Comparison of ENCODE assay signal across 8 cellular contexts in the genomic region with DNA sequence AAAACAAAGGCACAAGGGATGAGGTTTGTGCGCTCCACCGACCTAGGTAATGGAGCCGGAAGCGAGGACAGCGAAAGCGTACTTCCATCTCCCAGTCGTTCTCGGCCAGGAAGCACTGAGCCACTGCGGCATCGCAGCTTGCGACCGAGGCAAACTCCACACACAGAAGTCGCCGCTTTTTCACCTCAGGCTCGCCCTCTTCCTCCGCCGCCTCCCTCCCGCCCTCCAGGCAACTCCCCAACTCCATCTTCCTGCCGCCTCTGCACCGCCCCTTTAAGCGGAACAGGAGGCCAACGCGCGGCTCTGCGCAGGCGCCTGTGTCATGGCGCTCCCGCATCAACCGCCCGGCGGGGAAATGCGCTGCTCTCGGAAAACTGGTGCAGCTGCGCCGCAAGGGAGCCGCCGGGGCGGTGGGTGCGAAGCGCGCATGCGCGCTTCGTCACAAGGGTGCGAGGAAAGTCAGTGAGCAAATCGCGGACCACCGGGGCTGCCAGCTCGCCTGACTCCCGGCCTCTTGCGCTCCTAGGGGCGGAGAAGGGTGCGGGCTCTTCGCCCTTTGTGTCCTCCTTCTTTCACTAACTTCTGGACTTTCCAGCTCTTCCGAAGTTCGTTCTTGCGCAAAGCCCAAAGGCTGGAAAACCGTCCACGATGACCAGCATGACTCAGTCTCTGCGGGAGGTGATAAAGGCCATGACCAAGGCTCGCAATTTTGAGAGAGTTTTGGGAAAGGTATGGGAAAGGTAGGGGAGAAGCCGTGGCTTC. TPM values are rescaled to one million over a fixed set of nuclear protein-coding genes. Genes with fewer than 3 reads are reported as not detected.
A peak's percentile ranks its signal among the peaks of the same experiment; 100 is the strongest.
DNase-seq lines count a peak whose midpoint lies in the region; ATAC-seq and TF ChIP-seq lines count a peak whose summit lies in the region.

A gene (plus strand): TSS at position 462 of the 762 bp plus-strand sequence. CDS start 187 bp downstream, at position 649.
A gene with protein sequence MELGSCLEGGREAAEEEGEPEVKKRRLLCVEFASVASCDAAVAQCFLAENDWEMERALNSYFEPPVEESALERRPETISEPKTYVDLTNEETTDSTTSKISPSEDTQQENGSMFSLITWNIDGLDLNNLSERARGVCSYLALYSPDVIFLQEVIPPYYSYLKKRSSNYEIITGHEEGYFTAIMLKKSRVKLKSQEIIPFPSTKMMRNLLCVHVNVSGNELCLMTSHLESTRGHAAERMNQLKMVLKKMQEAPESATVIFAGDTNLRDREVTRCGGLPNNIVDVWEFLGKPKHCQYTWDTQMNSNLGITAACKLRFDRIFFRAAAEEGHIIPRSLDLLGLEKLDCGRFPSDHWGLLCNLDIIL (minus strand): TSS at position 284 of the 762 bp plus-strand sequence. CDS start 37 bp downstream, at position 247.

- H3K27me3 Mint-ChIP-seq in dendritic cell treated with granulocyte-macrophage colony-stimulating factor and Interleukin-4, amounts not matched to agents 40 ng/mL and 50 ng/mL, for 4 days: no peaks in the 10 kb centered on the region

- peaks cover 0 to 4% (median 0%) of the 10 kb centered on the region in 4 donors for H3K36me3 ChIP-seq in liver (ENCODE audit: control insufficient read depth in 4 of 4, insufficient read depth in 3 of 4, low read depth in 1 of 4, low read length in 3 of 4)

- no peaks in the 10 kb centered on the region for H3K9me3 ChIP-seq in liver (ENCODE audit: control insufficient read depth in 4 of 4, low read length in 3 of 4)

- TF ChIP-seq CTCF in C4-2B (conservative IDR thresholded peaks at IDR 0.05): peak; percentile 51
- peak; percentile 36 for TF ChIP-seq CTCF in liver (IDR thresholded peaks at IDR 0.05; ENCODE audit: low read depth, low read length, missing input control)

- DNase-seq in NCI-H69 (lab: John Stamatoyannopoulos, UW): peak; percentile 99
- peak; percentile 95 for DNase-seq in activated CD4-positive, alpha-beta T cell treated with anti-CD3 and anti-CD28 coated beads, Interleukin-2, amount 50 U/mL, for 1 hour
- DNase-seq in stimulated activated CD4-positive, alpha-beta T cell treated with anti-CD3 and anti-CD28 coated beads, Interleukin-4, amount 100 ng/mL, for 24 hours: peak; percentile 96

- no peaks in the 10 kb centered on the region for H3K27me3 ChIP-seq in liver (ENCODE audit: control insufficient read depth in 4 of 4, insufficient read depth in 4 of 4, low read length in 3 of 4)

- H3K4me3 Mint-ChIP-seq in dendritic cell treated with granulocyte-macrophage colony-stimulating factor and Interleukin-4, amounts not matched to agents 40 ng/mL and 50 ng/mL, for 4 days: peak within 1 kb of the TSS; percentile 94

- H3K4me3 ChIP-seq in liver (ENCODE audit: low read depth in 1 of 3, low read length in 3 of 3): peak within 1 kb of the TSS; percentile 54 to 100 (median 98)

- H3K27ac Mint-ChIP-seq in dendritic cell treated with granulocyte-macrophage colony-stimulating factor and Interleukin-4, amounts not matched to agents 40 ng/mL and 50 ng/mL, for 4 days: peak within 1 kb of the TSS; percentile 88

- peaks cover 61% of the 10 kb centered on the region for H3K4me1 Mint-ChIP-seq in dendritic cell treated with granulocyte-macrophage colony-stimulating factor and Interleukin-4, amounts not matched to agents 40 ng/mL and 50 ng/mL, for 4 days (ENCODE audit: low read depth)

- peaks cover 52% of the 10 kb centered on the region for H3K36me3 Mint-ChIP-seq in dendritic cell treated with granulocyte-macrophage colony-stimulating factor and Interleukin-4, amounts not matched to agents 40 ng/mL and 50 ng/mL, for 4 days (ENCODE audit: low read depth)

- peak within 1 kb of the TSS; percentile 84 to 96 for H3K9ac ChIP-seq in liver (ENCODE audit: low read depth in 1 of 2, low read length in 2 of 2)

- peak; percentile 37 to 43 for TF ChIP-seq RAD21 in liver (IDR thresholded peaks at IDR 0.05)

- intact Hi-C loops in dendritic cell treated with granulocyte-macrophage colony-stimulating factor and Interleukin-4, amounts not matched to agents 40 ng/mL and 50 ng/mL, for 4 days (cut with micrococcal nuclease): loop anchor here (2.0 kb wide), 1 partner anchor 54 kb away; no protein-coding TSS in a partner anchor

- H3K27ac ChIP-seq in C4-2B (peak within 1 kb of the TSS; percentile 81), liver (ENCODE audit: low read depth in 1 of 2, low read length in 2 of 2) (peak within 1 kb of the TSS; percentile 79 to 91)

- H3K4me1 ChIP-seq in liver (ENCODE audit: control insufficient read depth in 4 of 4, insufficient read depth in 4 of 4, low read length in 3 of 4): peaks cover 9 to 60% (median 40%) of the 10 kb centered on the region in 4 donors

- H3K9me3 Mint-ChIP-seq in dendritic cell treated with granulocyte-macrophage colony-stimulating factor and Interleukin-4, amounts not matched to agents 40 ng/mL and 50 ng/mL, for 4 days: no peaks in the 10 kb centered on the region

- WGBS in liver: under 1% methylated on average over 62 of the region's 62 CpGs

- ATAC-seq in GM19328 (IDR thresholded peaks at IDR 0.05; ENCODE audit: unreplicated experiment) (peak; percentile 96), HG03520 (IDR thresholded peaks at IDR 0.05; ENCODE audit: unreplicated experiment) (peak; percentile 95)

TF ChIP-seq in liver, 16 proteins besides CTCF, POLR2A, EP300 and RAD21:
- TF ChIP-seq, protein P1, sequence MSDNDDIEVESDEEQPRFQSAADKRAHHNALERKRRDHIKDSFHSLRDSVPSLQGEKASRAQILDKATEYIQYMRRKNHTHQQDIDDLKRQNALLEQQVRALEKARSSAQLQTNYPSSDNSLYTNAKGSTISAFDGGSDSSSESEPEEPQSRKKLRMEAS (IDR thresholded peaks at IDR 0.05): peak; percentile 49
- TF ChIP-seq FOXA1 (IDR thresholded peaks at IDR 0.05) (no peak), NR2F2 (IDR thresholded peaks at IDR 0.05) (no peak), FOXA2 (IDR thresholded peaks at IDR 0.05) (no peak), HNF4A (conservative IDR thresholded peaks at IDR 0.05) (peak; percentile 50 to 83), YY1 (IDR thresholded peaks at IDR 0.05) (peak; percentile 98), RXRA (IDR thresholded peaks at IDR 0.05) (peak; percentile 31 to 43), HNF4G (IDR thresholded peaks at IDR 0.05) (peak; percentile 36), JUND (IDR thresholded peaks at IDR 0.05) (peak; percentile 10 to 48), GABPA (IDR thresholded peaks at IDR 0.05 in 1 of 2, conservative IDR thresholded peaks at IDR 0.05 in 1 of 2) (peak in 1 of 2 donors; percentile 86), SP1 (IDR thresholded peaks at IDR 0.05) (peak; percentile 60), EGR1 (IDR thresholded peaks at IDR 0.05; ENCODE audit: low read depth in 2 of 2) (peak in 1 of 2 donors; percentile 64), TAF1 (conservative IDR thresholded peaks at IDR 0.05) (peak; percentile 73)
- TF ChIP-seq, protein P2, sequence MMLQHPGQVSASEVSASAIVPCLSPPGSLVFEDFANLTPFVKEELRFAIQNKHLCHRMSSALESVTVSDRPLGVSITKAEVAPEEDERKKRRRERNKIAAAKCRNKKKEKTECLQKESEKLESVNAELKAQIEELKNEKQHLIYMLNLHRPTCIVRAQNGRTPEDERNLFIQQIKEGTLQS (IDR thresholded peaks at IDR 0.05): no peak
- TF ChIP-seq, protein P3, sequence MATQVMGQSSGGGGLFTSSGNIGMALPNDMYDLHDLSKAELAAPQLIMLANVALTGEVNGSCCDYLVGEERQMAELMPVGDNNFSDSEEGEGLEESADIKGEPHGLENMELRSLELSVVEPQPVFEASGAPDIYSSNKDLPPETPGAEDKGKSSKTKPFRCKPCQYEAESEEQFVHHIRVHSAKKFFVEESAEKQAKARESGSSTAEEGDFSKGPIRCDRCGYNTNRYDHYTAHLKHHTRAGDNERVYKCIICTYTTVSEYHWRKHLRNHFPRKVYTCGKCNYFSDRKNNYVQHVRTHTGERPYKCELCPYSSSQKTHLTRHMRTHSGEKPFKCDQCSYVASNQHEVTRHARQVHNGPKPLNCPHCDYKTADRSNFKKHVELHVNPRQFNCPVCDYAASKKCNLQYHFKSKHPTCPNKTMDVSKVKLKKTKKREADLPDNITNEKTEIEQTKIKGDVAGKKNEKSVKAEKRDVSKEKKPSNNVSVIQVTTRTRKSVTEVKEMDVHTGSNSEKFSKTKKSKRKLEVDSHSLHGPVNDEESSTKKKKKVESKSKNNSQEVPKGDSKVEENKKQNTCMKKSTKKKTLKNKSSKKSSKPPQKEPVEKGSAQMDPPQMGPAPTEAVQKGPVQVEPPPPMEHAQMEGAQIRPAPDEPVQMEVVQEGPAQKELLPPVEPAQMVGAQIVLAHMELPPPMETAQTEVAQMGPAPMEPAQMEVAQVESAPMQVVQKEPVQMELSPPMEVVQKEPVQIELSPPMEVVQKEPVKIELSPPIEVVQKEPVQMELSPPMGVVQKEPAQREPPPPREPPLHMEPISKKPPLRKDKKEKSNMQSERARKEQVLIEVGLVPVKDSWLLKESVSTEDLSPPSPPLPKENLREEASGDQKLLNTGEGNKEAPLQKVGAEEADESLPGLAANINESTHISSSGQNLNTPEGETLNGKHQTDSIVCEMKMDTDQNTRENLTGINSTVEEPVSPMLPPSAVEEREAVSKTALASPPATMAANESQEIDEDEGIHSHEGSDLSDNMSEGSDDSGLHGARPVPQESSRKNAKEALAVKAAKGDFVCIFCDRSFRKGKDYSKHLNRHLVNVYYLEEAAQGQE (IDR thresholded peaks at IDR 0.05): peak; percentile 84
- TF ChIP-seq, protein P4, sequence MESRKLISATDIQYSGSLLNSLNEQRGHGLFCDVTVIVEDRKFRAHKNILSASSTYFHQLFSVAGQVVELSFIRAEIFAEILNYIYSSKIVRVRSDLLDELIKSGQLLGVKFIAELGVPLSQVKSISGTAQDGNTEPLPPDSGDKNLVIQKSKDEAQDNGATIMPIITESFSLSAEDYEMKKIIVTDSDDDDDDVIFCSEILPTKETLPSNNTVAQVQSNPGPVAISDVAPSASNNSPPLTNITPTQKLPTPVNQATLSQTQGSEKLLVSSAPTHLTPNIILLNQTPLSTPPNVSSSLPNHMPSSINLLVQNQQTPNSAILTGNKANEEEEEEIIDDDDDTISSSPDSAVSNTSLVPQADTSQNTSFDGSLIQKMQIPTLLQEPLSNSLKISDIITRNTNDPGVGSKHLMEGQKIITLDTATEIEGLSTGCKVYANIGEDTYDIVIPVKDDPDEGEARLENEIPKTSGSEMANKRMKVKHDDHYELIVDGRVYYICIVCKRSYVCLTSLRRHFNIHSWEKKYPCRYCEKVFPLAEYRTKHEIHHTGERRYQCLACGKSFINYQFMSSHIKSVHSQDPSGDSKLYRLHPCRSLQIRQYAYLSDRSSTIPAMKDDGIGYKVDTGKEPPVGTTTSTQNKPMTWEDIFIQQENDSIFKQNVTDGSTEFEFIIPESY (IDR thresholded peaks at IDR 0.05): no peak
TF ChIP-seq in liver: peak in this region for 11.

RNA-seq across cellular contexts. Expression of the first gene that starts in this region (rescaled TPM):
- total RNA-seq in liver: 10 to 100 TPM in 1 of 2 donors, 1 to 10 TPM in 1; 9.9 to 21.8 TPM
- 10 to 100 TPM; 20.7 to 90.0 TPM for polyA plus RNA-seq in liver

RNA-seq across cellular contexts. Expression of the second gene that starts in this region (rescaled TPM):
- 10 to 100 TPM; 17.9 to 24.3 TPM for total RNA-seq in liver
- 10 to 100 TPM; 16.5 to 19.1 TPM for polyA plus RNA-seq in liver

Comparison
In these comparisons a context has a peak if more than half of its experiments do, and no peak if none do; other contexts are left out.
1. Peak in every context shown above with its lines: DNase-seq, ATAC-seq, H3K4me3 ChIP-seq and H3K27ac ChIP-seq.